Comparison of ENCODE assay signal across 34 cellular contexts in genomic region chr2:212098966-212099365, GRCh38.
"Had no signal": no experiment of that assay in that cellular context is flagged by ENCODE, and none has a peak within 500 bp of the region (broad histone marks: within the 10 kb centered on the region; RNA-seq: fewer than 3 reads in every experiment).

No MANE protein-coding gene starts in this region.

- DNase-seq: Kasumi-1, MG63, MM.1S, MV-4-11, NCI-H1048, NCI-H1092, NCI-H1092 treated with DMSO at 0.1 percent for 48 hours, NCI-H1105, NCI-H1105 treated with DMSO at 0.1 percent for 48 hours, NCI-H1417, NCI-H1417 treated with DMSO at 0.1 percent for 48 hours, NCI-H1436, NCI-H1436 treated with DMSO at 0.1 percent for 48 hours, NCI-H146, NCI-H1694, NCI-H1694 treated with DMSO at 0.1 percent for 48 hours, NCI-H187, NCI-H187 treated with DMSO at 0.1 percent for 48 hours, NCI-H1930, NCI-H2029, NCI-H2029 treated with DMSO at 0.1 percent for 48 hours, NCI-H2081, NCI-H2081 treated with DMSO at 0.1 percent for 48 hours, NCI-H2107, NCI-H2171, NCI-H2171 treated with DMSO at 0.1 percent for 48 hours, NCI-H2227 treated with DMSO at 0.1 percent for 48 hours, NCI-H226, NCI-H345, NCI-H446, NCI-H446 treated with DMSO at 0.1 percent for 48 hours, NCI-H510A, NCI-H510A treated with DMSO at 0.1 percent for 48 hours, NCI-H524 had no signal

- H3K27me3 ChIP-seq: MG63 had no signal

- H3K36me3 ChIP-seq: MG63 had no signal

- H3K9me3 ChIP-seq: MG63 had no signal

- H3K4me3 ChIP-seq: MG63 had no signal
